In the genomic region with DNA sequence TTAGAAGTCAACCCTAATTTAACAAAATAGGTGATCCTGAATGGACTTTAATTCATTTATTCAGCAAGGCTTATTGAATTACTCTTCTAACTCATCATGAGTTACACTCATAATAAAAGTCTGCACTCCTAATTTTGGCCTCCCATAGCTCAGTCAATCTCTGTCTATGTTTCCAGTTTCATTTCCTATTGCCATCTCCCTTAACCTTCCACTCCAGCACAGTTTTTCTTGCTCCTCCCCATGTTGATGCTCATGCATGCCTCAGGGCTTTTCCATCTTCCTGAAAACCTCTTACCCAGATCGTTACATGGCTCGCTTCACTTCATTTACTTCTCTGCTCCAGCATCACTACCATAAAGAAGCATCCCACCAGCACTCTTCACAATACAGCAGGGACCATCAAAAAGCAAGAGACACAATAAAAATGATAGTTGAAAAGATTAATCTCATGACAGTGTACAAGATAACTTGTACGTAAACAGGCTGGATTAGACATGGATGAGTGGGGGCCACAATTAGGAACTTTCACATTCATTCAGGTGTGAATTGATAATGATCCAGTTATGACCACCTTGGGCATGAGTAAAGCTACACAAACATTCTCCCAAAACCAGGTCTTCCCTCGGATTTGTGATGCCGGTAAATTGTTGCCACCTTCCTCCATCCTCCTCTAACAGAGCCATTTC, we compare ENCODE assay signal across 16 cellular contexts.
DNase-seq lines count a peak whose midpoint lies in the region.
"Had no signal": no experiment of that assay in that cellular context is flagged by ENCODE, and none has a peak within 500 bp of the region (broad histone marks: within the 10 kb centered on the region; RNA-seq: fewer than 3 reads in every experiment).

No MANE protein-coding gene starts in this region.

- no peak overlapping the region for H4K8ac ChIP-seq in neuronal stem cell (ENCODE audit: low read depth, low read length)

- DNase-seq in Daoy (ENCODE audit: low read depth) (peak; percentile 19), NCI-H2029 (lab: John Stamatoyannopoulos, UW) (no peak), EL (no peak), NCI-H1694 treated with DMSO at 0.1 percent for 48 hours (lab: John Stamatoyannopoulos, UW) (no peak), neuronal stem cell (ENCODE audit: low spot score) (no peak)
- DNase-seq: anterior cingulate cortex; C1 segment of cervical spinal cord; effector CD4-positive, alpha-beta T cell; NCI-H146; NCI-H82; stimulated activated CD4-positive, alpha-beta T cell treated with anti-CD3 and anti-CD28 coated beads, Interleukin-4, amount 100 ng/mL, for 4 hours had no signal

- no peak overlapping the region for H2AFZ ChIP-seq in neuronal stem cell (ENCODE audit: low read length)

- H3K36me3 Mint-ChIP-seq in activated naive CD8-positive, alpha-beta T cell = peaks cover 21% of the 10 kb centered on the region

- no peak overlapping the region for H2BK5ac ChIP-seq in neuronal stem cell (ENCODE audit: low read length)

- H3K18ac ChIP-seq in neuronal stem cell (ENCODE audit: low read length) = no peak overlapping the region

- H3K23ac ChIP-seq in neuronal stem cell (ENCODE audit: low read depth, low read length, poor library complexity) = no peak overlapping the region

- no peak overlapping the region for H2AK5ac ChIP-seq in neuronal stem cell (ENCODE audit: low read depth, low read length)

- no peak overlapping the region for H3K27ac ChIP-seq in BLaER1
- peak overlapping the region; percentile 63 for H3K27ac ChIP-seq in KOPT-K1 (ENCODE audit: low read depth, low read length, poor library complexity, severe bottlenecking)
- H3K27ac ChIP-seq in neuronal stem cell (replicated peaks; ENCODE audit: low read length) = no peak overlapping the region
- H3K27ac ChIP-seq: gastroesophageal sphincter, right atrium auricular region had no signal

- peaks cover 22% of the 10 kb centered on the region for H3K4me1 ChIP-seq in BLaER1
- no peaks in the 10 kb centered on the region for H3K4me1 ChIP-seq in neuronal stem cell (ENCODE audit: control insufficient read depth in 2 of 2, insufficient read depth in 1 of 2, low read depth in 1 of 2, low read length in 2 of 2)
- H3K4me1 ChIP-seq: gastroesophageal sphincter, right atrium auricular region had no signal

- no peak overlapping the region for H2BK12ac ChIP-seq in neuronal stem cell (ENCODE audit: low read length)

- H3K36me3 ChIP-seq in BLaER1 = peaks cover 13% of the 10 kb centered on the region
- peaks cover 16% of the 10 kb centered on the region for H3K36me3 ChIP-seq in KOPT-K1 (ENCODE audit: insufficient read depth, low read length)
- H3K36me3 ChIP-seq in neuronal stem cell (replicated peaks in 1 of 2; ENCODE audit: control insufficient read depth in 2 of 2, insufficient read depth in 2 of 2, low read length in 2 of 2) = peaks cover 0 to 3% of the 10 kb centered on the region in 2 donors
- H3K36me3 ChIP-seq: right atrium auricular region had no signal

- H3K4me2 ChIP-seq in BLaER1 = peak overlapping the region; percentile 51
- H3K4me2 ChIP-seq in neuronal stem cell (ENCODE audit: insufficient read depth, low read length, poor library complexity, severe bottlenecking) = no peak overlapping the region

- H3K9ac ChIP-seq in BLaER1 = no peak overlapping the region
- H3K9ac ChIP-seq in neuronal stem cell (ENCODE audit: low read depth, low read length, poor library complexity) = no peak overlapping the region

- H3K9me3 ChIP-seq in BLaER1 = no peaks in the 10 kb centered on the region
- no peaks in the 10 kb centered on the region for H3K9me3 ChIP-seq in KOPT-K1 (ENCODE audit: insufficient read depth, low read length, poor library complexity, severe bottlenecking)
- H3K9me3 ChIP-seq in neuronal stem cell (replicated peaks in 1 of 2; ENCODE audit: control insufficient read depth in 2 of 2, insufficient read depth in 1 of 2, low read depth in 1 of 2, low read length in 2 of 2) = no peaks in the 10 kb centered on the region
- H3K9me3 ChIP-seq: gastroesophageal sphincter, right atrium auricular region had no signal

- H2BK15ac ChIP-seq in neuronal stem cell (ENCODE audit: low read length) = no peak overlapping the region

- no peak overlapping the region for H2BK120ac ChIP-seq in neuronal stem cell (ENCODE audit: low read depth, low read length)

- no CpG with 5 or more reads among the region's 5 CpGs for WGBS in neuronal stem cell (ENCODE audit: extremely low coverage in 2 of 2, insufficient read length in 2 of 2, insufficient replicate concordance in 1 of 2), 2 donors

- H3K4me1 Mint-ChIP-seq in activated naive CD8-positive, alpha-beta T cell (ENCODE audit: low read depth) = peaks cover 68% of the 10 kb centered on the region

- H3K27me3 ChIP-seq in BLaER1 (no peaks in the 10 kb centered on the region), neuronal stem cell (ENCODE audit: control insufficient read depth in 3 of 3, insufficient read depth in 3 of 3, low read depth in 1 of 3, low read length in 3 of 3) (no peaks in the 10 kb centered on the region)
- H3K27me3 ChIP-seq: gastroesophageal sphincter, right atrium auricular region had no signal

- H3K4me3 ChIP-seq in BLaER1 (no peak overlapping the region), neuronal stem cell (ENCODE audit: low read length in 2 of 2) (no peak overlapping the region)
- H3K4me3 ChIP-seq: gastroesophageal sphincter, right atrium auricular region had no signal

- peak overlapping the region; percentile 83 for H3K27ac Mint-ChIP-seq in activated naive CD8-positive, alpha-beta T cell

- no peak overlapping the region for H3K4ac ChIP-seq in neuronal stem cell (ENCODE audit: low read length)

- no peak overlapping the region for H3K14ac ChIP-seq in neuronal stem cell (ENCODE audit: low read length)

- no peak overlapping the region for H4K91ac ChIP-seq in neuronal stem cell (ENCODE audit: low read depth, low read length, poor library complexity)

- no peaks in the 10 kb centered on the region for H3K9me3 Mint-ChIP-seq in activated naive CD8-positive, alpha-beta T cell (ENCODE audit: low read depth)

- H3K27me3 Mint-ChIP-seq in activated naive CD8-positive, alpha-beta T cell = no peaks in the 10 kb centered on the region

- no peaks in the 10 kb centered on the region for H4K20me1 ChIP-seq in BLaER1

- H3K4me3 Mint-ChIP-seq in activated naive CD8-positive, alpha-beta T cell = peak overlapping the region; percentile 50

- H3K79me1 ChIP-seq in neuronal stem cell (ENCODE audit: low read depth, low read length) = no peaks in the 10 kb centered on the region
